Comparison of ENCODE assay signal across 31 cellular contexts in genomic region chr1:214303106-214303505, GRCh38. TPM values are rescaled to one million over a fixed set of nuclear protein-coding genes. Genes with fewer than 3 reads are reported as not detected.
DNase-seq lines count a peak whose midpoint lies in the region; ATAC-seq and TF ChIP-seq lines count a peak whose summit lies in the region.
"Had no signal": no experiment of that assay in that cellular context is flagged by ENCODE, and none has a peak within 500 bp of the region (broad histone marks: within the 10 kb centered on the region; RNA-seq: fewer than 3 reads in every experiment).

No MANE protein-coding gene starts in this region.

- H3K27ac ChIP-seq in AG04450 (ENCODE audit: low read depth, low read length) (no peak overlapping the region), endodermal cell (ENCODE audit: low read depth, low read length) (no peak overlapping the region)
- H3K27ac ChIP-seq: gastroesophageal sphincter, left ventricle myocardium inferior, skin epidermis, stomach, VCaP had no signal

- peaks cover 25% of the 10 kb centered on the region; the same call in 1 of the 2 replicates for H3K36me3 ChIP-seq in Loucy (ENCODE audit: insufficient read depth, low read length)
- no peaks in the 10 kb centered on the region for H3K36me3 ChIP-seq in endodermal cell (ENCODE audit: control insufficient read depth, insufficient read depth, low read length)
- H3K36me3 ChIP-seq: gastroesophageal sphincter, HAP-1, left ventricle myocardium inferior had no signal

- H2AFZ ChIP-seq in Loucy (ENCODE audit: low read length) = no peak overlapping the region

- peaks cover 99% of the 10 kb centered on the region for H3K79me2 ChIP-seq in Loucy (ENCODE audit: insufficient read depth, low read length)

- no peak for DNase-seq in AG04450 (ENCODE audit: low read depth, low spot score)
- DNase-seq in endodermal cell = peak; percentile 38
- DNase-seq in mesothelial cell of epicardium (ENCODE audit: low spot score in 2 of 2, unreplicated experiment in 2 of 2) = no peak
- DNase-seq in OCI-M2 (lab: John Stamatoyannopoulos, UW; ENCODE audit: unreplicated experiment) = no peak
- DNase-seq in cortex of kidney (lab: John Stamatoyannopoulos, UW) = no peak
- no peak for DNase-seq in hippocampal formation (lab: John Stamatoyannopoulos, UW)
- DNase-seq: ACHN; activated CD4-positive, alpha-beta T cell treated with anti-CD3 and anti-CD28 coated beads for 4 hours; activated effector memory CD4-positive, alpha-beta T cell treated with anti-CD3 and anti-CD28 coated beads, Interleukin-2, amount 50 U/mL, for 16 hours; activated naive CD8-positive, alpha-beta T cell treated with anti-CD3 and anti-CD28 coated beads, Interleukin-2, amount 50 U/mL, for 24 hours; activated T-cell treated with anti-CD3 and anti-CD28 coated beads, Interleukin-2, amount 50 U/mL, for 1 hour; Calu3; DND-41; effector CD8-positive, alpha-beta T cell; erythroblast; left ventricle myocardium inferior; naive thymus-derived CD4-positive, alpha-beta T cell; NCI-H1417; NCI-H446 treated with DMSO at 0.1 percent for 48 hours; SK-N-SH; stomach; trophoblast cell had no signal

- CTCF ChIA-PET in AG04450 (lab: Charles Lee) = interaction anchor here (1.7 to 3.3 kb wide), 4 partner anchors 25 to 88 kb away, joined by 5 to 28 read pairs (median 13); no protein-coding TSS in a partner anchor

- peak overlapping the region; percentile 77 for H3K4me2 ChIP-seq in Loucy (ENCODE audit: low read depth, low read length, poor library complexity, severe bottlenecking)
- H3K4me2 ChIP-seq: SK-N-SH had no signal

- H3K36me3 Mint-ChIP-seq in endodermal cell (ENCODE audit: low read depth) = peaks cover 11% of the 10 kb centered on the region
- H3K36me3 Mint-ChIP-seq in mesothelial cell of epicardium = no peaks in the 10 kb centered on the region

- H3K4me1 ChIP-seq in Loucy (ENCODE audit: insufficient read depth, low read length, poor library complexity, severe bottlenecking) (peaks cover 25% of the 10 kb centered on the region), endodermal cell (ENCODE audit: control insufficient read depth, insufficient read depth, low read length) (no peaks in the 10 kb centered on the region)

- no peaks in the 10 kb centered on the region for H3K9me2 ChIP-seq in Loucy (replicated peaks; ENCODE audit: low read depth, low read length)
- H3K9me2 ChIP-seq: SK-N-SH had no signal

- H3K27me3 ChIP-seq in AG04450 (ENCODE audit: control insufficient read depth, insufficient read depth, low read length) (no peaks in the 10 kb centered on the region), Loucy (ENCODE audit: insufficient read depth, low read length, poor library complexity, severe bottlenecking) (no peaks in the 10 kb centered on the region), endodermal cell (ENCODE audit: control insufficient read depth, insufficient read depth, low read length, poor library complexity, severe bottlenecking) (no peaks in the 10 kb centered on the region)
- H3K27me3 ChIP-seq: gastroesophageal sphincter, stomach had no signal

- H3K9ac ChIP-seq in Loucy (ENCODE audit: low read depth, low read length, poor library complexity, severe bottlenecking) (peak overlapping the region; percentile 27), endodermal cell (ENCODE audit: extremely low read depth, low read length, poor library complexity, severe bottlenecking) (no peak overlapping the region)
- H3K9ac ChIP-seq: SK-N-SH had no signal

- H3K4me3 ChIP-seq in AG04450 (ENCODE audit: low read depth, low read length) (peak overlapping the region; percentile 41), Loucy (ENCODE audit: low read length, poor library complexity, severe bottlenecking) (peak overlapping the region; percentile 57), endodermal cell (ENCODE audit: low read length) (no peak overlapping the region)
- H3K4me3 ChIP-seq: K562, skin epidermis had no signal

- ATAC-seq in HG03520 (IDR thresholded peaks at IDR 0.05; ENCODE audit: unreplicated experiment) = no peak
- ATAC-seq: activated naive CD8-positive, alpha-beta T cell treated with anti-CD3 and anti-CD28 coated beads, Interleukin-2, amount 50 U/mL, for 24 hours; gastroesophageal sphincter; K562; naive thymus-derived CD4-positive, alpha-beta T cell had no signal

- H3K9me3 ChIP-seq in AG04450 (ENCODE audit: control insufficient read depth, insufficient read depth, low read length) (no peaks in the 10 kb centered on the region), Loucy (ENCODE audit: insufficient read depth, low read depth, low read length) (no peaks in the 10 kb centered on the region), endodermal cell (ENCODE audit: control insufficient read depth, low read length) (no peaks in the 10 kb centered on the region)
- H3K9me3 ChIP-seq: gastroesophageal sphincter, HAP-1, left ventricle myocardium inferior, SK-N-SH, stomach had no signal

- TF ChIP-seq CTCF in AG04450 (IDR thresholded peaks at IDR 0.05; ENCODE audit: low read depth, low read length) (no peak), Loucy (conservative IDR thresholded peaks at IDR 0.05; ENCODE audit: low read length) (no peak), endodermal cell (conservative IDR thresholded peaks at IDR 0.05) (no peak), mesothelial cell of epicardium (IDR thresholded peaks at IDR 0.05; ENCODE audit: unreplicated experiment) (no peak)

- H3K9me3 Mint-ChIP-seq in endodermal cell = peaks cover 7% of the 10 kb centered on the region
- no peaks in the 10 kb centered on the region for H3K9me3 Mint-ChIP-seq in mesothelial cell of epicardium
- H3K9me3 Mint-ChIP-seq: activated naive CD8-positive, alpha-beta T cell treated with anti-CD3 and anti-CD28 coated beads, Interleukin-2, amount 50 U/mL, for 24 hours; naive thymus-derived CD4-positive, alpha-beta T cell; T-helper 1 cell treated with Interleukin-12 subunit alpha and Interleukin-12 subunit beta and Interleukin-4 antibody, amounts not matched to agents 30 μg/mL and 1 μg/mL, for 36 hours had no signal

- H3K27ac Mint-ChIP-seq in endodermal cell = no peak overlapping the region
- H3K27ac Mint-ChIP-seq in mesothelial cell of epicardium = peak overlapping the region; percentile 27
- H3K27ac Mint-ChIP-seq: activated naive CD8-positive, alpha-beta T cell treated with anti-CD3 and anti-CD28 coated beads, Interleukin-2, amount 50 U/mL, for 24 hours; T-helper 1 cell treated with Interleukin-12 subunit alpha and Interleukin-12 subunit beta and Interleukin-4 antibody, amounts not matched to agents 30 μg/mL and 1 μg/mL, for 36 hours had no signal

- H3K27me3 Mint-ChIP-seq in endodermal cell (ENCODE audit: insufficient read depth) (no peaks in the 10 kb centered on the region), mesothelial cell of epicardium (ENCODE audit: low read depth) (no peaks in the 10 kb centered on the region)
- H3K27me3 Mint-ChIP-seq: activated naive CD8-positive, alpha-beta T cell treated with anti-CD3 and anti-CD28 coated beads, Interleukin-2, amount 50 U/mL, for 24 hours; brain; naive thymus-derived CD4-positive, alpha-beta T cell had no signal

- H3K4me1 Mint-ChIP-seq in endodermal cell = peaks cover 8% of the 10 kb centered on the region
- peaks cover 9% of the 10 kb centered on the region for H3K4me1 Mint-ChIP-seq in mesothelial cell of epicardium

- WGBS in endodermal cell (ENCODE audit: insufficient coverage in 1 of 2, insufficient read length in 1 of 2), 2 experiments = 86 to 88% methylated on average over 1 to 6 of the region's 6 CpGs

- H3K4me3 Mint-ChIP-seq in endodermal cell = no peak overlapping the region
- H3K4me3 Mint-ChIP-seq in mesothelial cell of epicardium = no peak overlapping the region
- H3K4me3 Mint-ChIP-seq: activated naive CD8-positive, alpha-beta T cell treated with anti-CD3 and anti-CD28 coated beads, Interleukin-2, amount 50 U/mL, for 24 hours; T-helper 1 cell treated with Interleukin-12 subunit alpha and Interleukin-12 subunit beta and Interleukin-4 antibody, amounts not matched to agents 30 μg/mL and 1 μg/mL, for 36 hours had no signal

- H4K20me1 ChIP-seq in Loucy (ENCODE audit: insufficient read depth, low read length, poor library complexity, severe bottlenecking) = peaks cover 28% of the 10 kb centered on the region

- POLR2A ChIA-PET in AG04450 (lab: Yijun Ruan, JAX) = interaction anchor here (1.0 kb wide), 1 partner anchor 22 kb away, joined by 3 read pairs; the partner anchor contains the start of gene SMYD2

- H3F3A ChIP-seq in Loucy (ENCODE audit: low read depth) = peaks cover 7% of the 10 kb centered on the region

RNA-seq across cellular contexts. Expression of gene SMYD2, which starts 22.1 kb away (rescaled TPM):
- polyA plus RNA-seq in AG04450 (2011; rRNA removed) = 47.6 and 54.7 TPM in 2 replicates
- 23.2 and 27.5 TPM in 2 replicates for polyA minus RNA-seq in AG04450 (2011; rRNA and poly(A)+ RNA removed)
- 10 to 100 TPM; 13.8 to 22.4 TPM for total RNA-seq in endodermal cell
- 29.6 TPM for polyA plus RNA-seq in endodermal cell (2013, experiment 1 of 2)
- polyA plus RNA-seq in endodermal cell (2013, experiment 2 of 2) = 24.9 TPM
- total RNA-seq in mesothelial cell of epicardium = 34.8 to 35.8 TPM (median 35.3 TPM) in 3 replicates
